ENCODE assay signal across 11 cellular contexts in genomic region chr12:119620490-119620889, GRCh38. TPM values are rescaled to one million over a fixed set of nuclear protein-coding genes. Genes with fewer than 3 reads are reported as not detected.
"Had no signal": no experiment of that assay in that cellular context is flagged by ENCODE, and none has a peak within 500 bp of the region (broad histone marks: within the 10 kb centered on the region; RNA-seq: fewer than 3 reads in every experiment).

No MANE protein-coding gene starts in this region.

- H3K4me2 ChIP-seq: KMS-11 had no signal

- H2AFZ ChIP-seq: GM23248 had no signal

- H3K9me3 ChIP-seq: HAP-1 had no signal

- H3K4me3 ChIP-seq: GM23248, HAP-1 had no signal

- H3K27ac ChIP-seq: GM23248, KMS-11 had no signal

- H3K36me3 ChIP-seq: HAP-1 had no signal

- H3K4me1 ChIP-seq: HAP-1 had no signal

- ATAC-seq: HCT116 had no signal

- FAIRE-seq: HTR-8/SVneo had no signal

- DNase-seq: GM23248, GOT3, H7, HFFc6, IMR-90, KBM-7 had no signal

- H3K9ac ChIP-seq: GM23248, KMS-11 had no signal

RNA-seq across cellular contexts. Expression of gene TMEM233, which starts 26.9 kb away (rescaled TPM):
- total RNA-seq: GM23248, H7, HFFc6, HT-29, IMR-90 had no signal
- polyA plus RNA-seq: IMR-90 had no signal
